ENCODE assay signal across 1 cellular context in the genomic region with DNA sequence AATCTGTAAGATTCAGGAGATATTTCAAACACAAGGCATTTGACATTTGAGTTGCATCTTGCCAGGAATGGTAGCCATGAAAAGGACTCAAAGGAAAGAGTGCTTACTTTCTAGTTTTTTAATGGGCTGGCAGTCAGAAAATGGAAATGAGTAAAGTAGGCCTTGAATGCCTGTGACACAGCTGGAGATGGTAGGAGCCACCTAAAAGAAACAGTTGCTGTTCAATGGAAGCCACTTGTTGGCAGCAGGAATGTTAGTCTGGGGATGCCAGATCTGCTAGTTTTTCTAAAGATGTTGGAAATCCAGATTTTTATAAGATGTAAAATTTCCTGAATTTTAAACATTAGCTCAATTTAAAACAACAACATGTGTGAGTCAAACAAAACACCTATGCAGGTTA.
TF ChIP-seq lines count a peak whose summit lies in the region.

No MANE protein-coding gene starts in this region.

TF ChIP-seq in WTC11, 78 proteins besides CTCF, POLR2A, EP300 and RAD21 (continued from another document):
- TF ChIP-seq GABPB1 (CRISPR knock-in tag; IDR thresholded peaks at IDR 0.05) (no peak), ARID4B (CRISPR knock-in tag; IDR thresholded peaks at IDR 0.05; ENCODE audit: borderline replicate concordance) (no peak), USF1 (CRISPR knock-in tag; IDR thresholded peaks at IDR 0.05) (no peak), SMAD3 (CRISPR knock-in tag; IDR thresholded peaks at IDR 0.05; ENCODE audit: borderline replicate concordance) (no peak), ZNF281 (CRISPR knock-in tag; IDR thresholded peaks at IDR 0.05) (no peak), ZSCAN18 (CRISPR knock-in tag; IDR thresholded peaks at IDR 0.05) (no peak), ZNF263 (CRISPR knock-in tag; IDR thresholded peaks at IDR 0.05; ENCODE audit: low read depth) (no peak), FOXJ3 (CRISPR knock-in tag; IDR thresholded peaks at IDR 0.05; ENCODE audit: borderline replicate concordance) (no peak), JAZF1 (CRISPR knock-in tag; IDR thresholded peaks at IDR 0.05) (no peak), ESRRA (CRISPR knock-in tag; IDR thresholded peaks at IDR 0.05; ENCODE audit: borderline replicate concordance) (no peak)
- TF ChIP-seq, protein P1, sequence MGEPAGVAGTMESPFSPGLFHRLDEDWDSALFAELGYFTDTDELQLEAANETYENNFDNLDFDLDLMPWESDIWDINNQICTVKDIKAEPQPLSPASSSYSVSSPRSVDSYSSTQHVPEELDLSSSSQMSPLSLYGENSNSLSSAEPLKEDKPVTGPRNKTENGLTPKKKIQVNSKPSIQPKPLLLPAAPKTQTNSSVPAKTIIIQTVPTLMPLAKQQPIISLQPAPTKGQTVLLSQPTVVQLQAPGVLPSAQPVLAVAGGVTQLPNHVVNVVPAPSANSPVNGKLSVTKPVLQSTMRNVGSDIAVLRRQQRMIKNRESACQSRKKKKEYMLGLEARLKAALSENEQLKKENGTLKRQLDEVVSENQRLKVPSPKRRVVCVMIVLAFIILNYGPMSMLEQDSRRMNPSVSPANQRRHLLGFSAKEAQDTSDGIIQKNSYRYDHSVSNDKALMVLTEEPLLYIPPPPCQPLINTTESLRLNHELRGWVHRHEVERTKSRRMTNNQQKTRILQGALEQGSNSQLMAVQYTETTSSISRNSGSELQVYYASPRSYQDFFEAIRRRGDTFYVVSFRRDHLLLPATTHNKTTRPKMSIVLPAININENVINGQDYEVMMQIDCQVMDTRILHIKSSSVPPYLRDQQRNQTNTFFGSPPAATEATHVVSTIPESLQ (CRISPR knock-in tag; IDR thresholded peaks at IDR 0.05) = no peak
TF ChIP-seq in WTC11: peak in this region for 0.
